8 cellular contexts compared by ENCODE assay signal in genomic region chr11:17734986-17735822, GRCh38. TPM values are rescaled to one million over a fixed set of nuclear protein-coding genes. Genes with fewer than 3 reads are reported as not detected.
DNase-seq lines count a peak whose midpoint lies in the region; ATAC-seq, FAIRE-seq and TF ChIP-seq lines count a peak whose summit lies in the region.

No MANE protein-coding gene starts in this region.

- H3K9ac ChIP-seq in MM.1S (ENCODE audit: low read length) (no peak overlapping the region), neuronal stem cell (ENCODE audit: low read depth, low read length, poor library complexity) (peak overlapping the region; percentile 78)

- peaks cover 41% of the 10 kb centered on the region for H3K27me3 ChIP-seq in MM.1S (replicated peaks; ENCODE audit: insufficient read depth, low read length)
- H3K27me3 ChIP-seq in neuronal stem cell (ENCODE audit: control insufficient read depth in 3 of 3, insufficient read depth in 3 of 3, low read depth in 1 of 3, low read length in 3 of 3) = peaks cover 5 to 21% (median 11%) of the 10 kb centered on the region in 3 experiments

- no peak for ATAC-seq in GM21447 (IDR thresholded peaks at IDR 0.05; ENCODE audit: unreplicated experiment)

- FAIRE-seq in frontal cortex (lab: Jason Lieb, UNC) = no peak

- H3K9me2 ChIP-seq in MM.1S (replicated peaks; ENCODE audit: insufficient read depth, low read length) = no peaks in the 10 kb centered on the region

- no peaks in the 10 kb centered on the region for H3K79me2 ChIP-seq in MM.1S (ENCODE audit: low read length)

- no peak overlapping the region for H4K8ac ChIP-seq in neuronal stem cell (ENCODE audit: low read depth, low read length)

- H3K27ac ChIP-seq in MM.1S (ENCODE audit: low read length) = no peak overlapping the region
- no peak overlapping the region for H3K27ac ChIP-seq in neuronal stem cell (replicated peaks; ENCODE audit: low read length)
- no peak overlapping the region for H3K27ac ChIP-seq in urinary bladder (ENCODE audit: low read depth)

- H3K36me3 Mint-ChIP-seq in activated T-cell treated with anti-CD3 and anti-CD28 coated beads, Interleukin-2, amount 50 U/mL, for 24 hours (ENCODE audit: low read depth) = no peaks in the 10 kb centered on the region

- H2AK5ac ChIP-seq in neuronal stem cell (ENCODE audit: low read depth, low read length) = no peak overlapping the region

- H2BK5ac ChIP-seq in neuronal stem cell (ENCODE audit: low read length) = no peak overlapping the region

- H3K18ac ChIP-seq in neuronal stem cell (ENCODE audit: low read length) = peak overlapping the region; percentile 92

- H4K91ac ChIP-seq in neuronal stem cell (ENCODE audit: low read depth, low read length, poor library complexity) = no peak overlapping the region

- no peak overlapping the region for H2BK120ac ChIP-seq in neuronal stem cell (ENCODE audit: low read depth, low read length)

- no peaks in the 10 kb centered on the region for H4K20me1 ChIP-seq in MM.1S (ENCODE audit: insufficient read depth, low read length)

- no peak overlapping the region for H3K23ac ChIP-seq in neuronal stem cell (ENCODE audit: low read depth, low read length, poor library complexity)

- H3K27me3 Mint-ChIP-seq in activated T-cell treated with anti-CD3 and anti-CD28 coated beads, Interleukin-2, amount 50 U/mL, for 24 hours = peaks cover 67% of the 10 kb centered on the region

- DNase-seq in NCI-H748 (lab: John Stamatoyannopoulos, UW; ENCODE audit: unreplicated experiment) (peak; percentile 65), NCI-H748 treated with DMSO at 0.1 percent for 48 hours (lab: John Stamatoyannopoulos, UW) (no peak), MM.1S (peak; percentile 72), frontal cortex (ENCODE audit: low spot score in 2 of 2) (peak; percentile 61 to 66), neuronal stem cell (ENCODE audit: low spot score) (peak; percentile 86)
- DNase-seq in activated T-cell treated with anti-CD3 and anti-CD28 coated beads, Interleukin-2, amount 50 U/mL, for 24 hours = peak; percentile 56

- no peaks in the 10 kb centered on the region for H3K79me1 ChIP-seq in neuronal stem cell (ENCODE audit: low read depth, low read length)

- H3K4me1 ChIP-seq in MM.1S (ENCODE audit: low read length) = no peaks in the 10 kb centered on the region
- peaks cover 36% of the 10 kb centered on the region in 2 donors for H3K4me1 ChIP-seq in neuronal stem cell (ENCODE audit: control insufficient read depth in 2 of 2, insufficient read depth in 1 of 2, low read depth in 1 of 2, low read length in 2 of 2)
- H3K4me1 ChIP-seq in urinary bladder (ENCODE audit: insufficient read depth) = no peaks in the 10 kb centered on the region

- H3K36me3 ChIP-seq in MM.1S (replicated peaks; ENCODE audit: insufficient read depth, low read length) = no peaks in the 10 kb centered on the region
- no peaks in the 10 kb centered on the region for H3K36me3 ChIP-seq in neuronal stem cell (replicated peaks in 1 of 2; ENCODE audit: control insufficient read depth in 2 of 2, insufficient read depth in 2 of 2, low read length in 2 of 2)
- H3K36me3 ChIP-seq in urinary bladder (ENCODE audit: insufficient read depth) = no peaks in the 10 kb centered on the region

- H3F3A ChIP-seq in MM.1S (ENCODE audit: insufficient read depth, low read length) = no peaks in the 10 kb centered on the region

- H3K4me3 ChIP-seq in MM.1S (ENCODE audit: low read length) = peak overlapping the region; percentile 20; the same call in 1 of the 2 replicates
- H3K4me3 ChIP-seq in neuronal stem cell (ENCODE audit: low read length in 2 of 2) = peak overlapping the region; percentile 64 to 80
- H3K4me3 ChIP-seq in urinary bladder (ENCODE audit: low read depth, low read length) = peak overlapping the region; percentile 35

- no peak for TF ChIP-seq CTCF in MM.1S (IDR thresholded peaks at IDR 0.05; ENCODE audit: low read length)

- no CpG with 5 or more reads among the region's 74 CpGs for WGBS in neuronal stem cell (ENCODE audit: extremely low coverage in 2 of 2, insufficient read length in 2 of 2, insufficient replicate concordance in 1 of 2), 2 donors
- under 1% methylated on average over 74 of the region's 74 CpGs for WGBS in urinary bladder

- no peak overlapping the region for H3K27ac Mint-ChIP-seq in activated T-cell treated with anti-CD3 and anti-CD28 coated beads, Interleukin-2, amount 50 U/mL, for 24 hours

- H3K9me3 ChIP-seq in MM.1S (replicated peaks; ENCODE audit: insufficient read depth, low read length) (no peaks in the 10 kb centered on the region), neuronal stem cell (replicated peaks in 1 of 2; ENCODE audit: control insufficient read depth in 2 of 2, insufficient read depth in 1 of 2, low read depth in 1 of 2, low read length in 2 of 2) (peaks cover 0 to 2% of the 10 kb centered on the region in 2 donors)

- no peak overlapping the region for H3K4ac ChIP-seq in neuronal stem cell (ENCODE audit: low read length)

- H2AFZ ChIP-seq in MM.1S (ENCODE audit: low read length) (no peak overlapping the region), neuronal stem cell (ENCODE audit: low read length) (peak overlapping the region; percentile 93)

- no peak overlapping the region for H3K14ac ChIP-seq in neuronal stem cell (ENCODE audit: low read length)

- H2BK12ac ChIP-seq in neuronal stem cell (ENCODE audit: low read length) = no peak overlapping the region

- H2BK15ac ChIP-seq in neuronal stem cell (ENCODE audit: low read length) = no peak overlapping the region

- peaks cover 7% of the 10 kb centered on the region for H3K4me1 Mint-ChIP-seq in activated T-cell treated with anti-CD3 and anti-CD28 coated beads, Interleukin-2, amount 50 U/mL, for 24 hours (ENCODE audit: low read depth)

- peak overlapping the region; percentile 24 for H3K4me3 Mint-ChIP-seq in activated T-cell treated with anti-CD3 and anti-CD28 coated beads, Interleukin-2, amount 50 U/mL, for 24 hours

- H3K4me2 ChIP-seq in MM.1S (ENCODE audit: low read depth, low read length) (peak overlapping the region; percentile 45; the same call in 1 of the 2 replicates), neuronal stem cell (ENCODE audit: insufficient read depth, low read length, poor library complexity, severe bottlenecking) (peak overlapping the region; percentile 93)

- no peaks in the 10 kb centered on the region for H3K9me3 Mint-ChIP-seq in activated T-cell treated with anti-CD3 and anti-CD28 coated beads, Interleukin-2, amount 50 U/mL, for 24 hours

RNA-seq across cellular contexts. Expression of gene KCNC1, which starts 0.6 kb away (rescaled TPM):
- total RNA-seq in frontal cortex (5.3 TPM), urinary bladder (0.74 TPM)
- polyA plus RNA-seq in neuronal stem cell (2013, experiment 1 of 2) = 2.0 TPM
- polyA plus RNA-seq in neuronal stem cell (2013, experiment 2 of 2) = 1.9 TPM
- 0.11 TPM for polyA plus RNA-seq in urinary bladder

RNA-seq across cellular contexts. Expression of gene MYOD1, which starts 15.8 kb away (rescaled TPM):
- total RNA-seq in frontal cortex (not detected), urinary bladder (1.1 TPM)
- polyA plus RNA-seq in neuronal stem cell (2013, experiment 1 of 2) = not detected
- polyA plus RNA-seq in neuronal stem cell (2013, experiment 2 of 2) = not detected
- polyA plus RNA-seq in urinary bladder = not detected

Comparison
In these comparisons a context has a peak if more than half of its experiments do, and no peak if none do; other contexts are left out.
1. H3K4me3 ChIP-seq: peak in every context shown above with its lines; median percentile 72 in neuronal stem cell; 35 in urinary bladder; 20 in MM.1S.